Comparison of ENCODE assay signal across 1 cellular context in genomic region chr14:71439247-71439646, GRCh38.
A peak's percentile ranks its signal among the peaks of the same experiment; 100 is the strongest.
TF ChIP-seq lines count a peak whose summit lies in the region.

No MANE protein-coding gene starts in this region.

TF ChIP-seq in SK-N-SH, 30 proteins besides CTCF, POLR2A, EP300 and RAD21 (continued from another document):
- no peak for TF ChIP-seq USF1 (IDR thresholded peaks at IDR 0.05; ENCODE audit: borderline replicate concordance, low read depth)
- TF ChIP-seq TCF12 (IDR thresholded peaks at IDR 0.05): peak; percentile 96
- TF ChIP-seq FOXM1 (IDR thresholded peaks at IDR 0.05; ENCODE audit: low read depth): peak; percentile 73; the same call in 1 of the 2 replicates
- peak; percentile 84 for TF ChIP-seq PBX3 (IDR thresholded peaks at IDR 0.05)
TF ChIP-seq in SK-N-SH: peak in this region for 9.
